In the genomic region with DNA sequence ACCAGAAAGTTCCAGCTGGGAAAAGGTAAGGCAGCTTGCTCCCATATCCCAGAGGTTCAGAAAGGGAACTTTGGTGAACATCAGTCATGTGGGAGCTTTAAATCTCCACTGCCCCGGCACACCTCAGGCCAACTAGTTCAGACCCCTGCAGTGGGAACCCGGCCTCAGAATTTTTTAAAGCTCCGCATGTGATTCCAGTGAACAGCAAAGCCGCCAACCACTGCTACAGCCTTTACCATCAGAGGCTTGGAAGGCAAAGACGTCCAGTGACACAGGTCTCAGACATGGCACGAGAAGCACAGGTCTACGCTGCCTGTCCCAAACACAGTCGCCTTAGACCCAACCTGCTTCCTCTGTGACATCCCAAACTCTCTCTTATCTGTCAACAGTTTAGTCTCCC, we compare ENCODE assay signal across 5 cellular contexts.
"Had no signal": no experiment of that assay in that cellular context is flagged by ENCODE, and none has a peak within 500 bp of the region (broad histone marks: within the 10 kb centered on the region; RNA-seq: fewer than 3 reads in every experiment).

No MANE protein-coding gene starts in this region.

- H3K9me3 Mint-ChIP-seq: H9 had no signal

- H3K27ac ChIP-seq: GM23248 had no signal

- DNase-seq: GM23248, H9, HCEC 1CT, IMR-90 had no signal

- H3K9ac ChIP-seq: GM23248 had no signal

- H3K4me3 ChIP-seq: GM23248, K562 had no signal

- H3K27ac Mint-ChIP-seq: H9 had no signal

- H3K4me3 Mint-ChIP-seq: H9 had no signal

- H2AFZ ChIP-seq: GM23248 had no signal
